In the genomic region with DNA sequence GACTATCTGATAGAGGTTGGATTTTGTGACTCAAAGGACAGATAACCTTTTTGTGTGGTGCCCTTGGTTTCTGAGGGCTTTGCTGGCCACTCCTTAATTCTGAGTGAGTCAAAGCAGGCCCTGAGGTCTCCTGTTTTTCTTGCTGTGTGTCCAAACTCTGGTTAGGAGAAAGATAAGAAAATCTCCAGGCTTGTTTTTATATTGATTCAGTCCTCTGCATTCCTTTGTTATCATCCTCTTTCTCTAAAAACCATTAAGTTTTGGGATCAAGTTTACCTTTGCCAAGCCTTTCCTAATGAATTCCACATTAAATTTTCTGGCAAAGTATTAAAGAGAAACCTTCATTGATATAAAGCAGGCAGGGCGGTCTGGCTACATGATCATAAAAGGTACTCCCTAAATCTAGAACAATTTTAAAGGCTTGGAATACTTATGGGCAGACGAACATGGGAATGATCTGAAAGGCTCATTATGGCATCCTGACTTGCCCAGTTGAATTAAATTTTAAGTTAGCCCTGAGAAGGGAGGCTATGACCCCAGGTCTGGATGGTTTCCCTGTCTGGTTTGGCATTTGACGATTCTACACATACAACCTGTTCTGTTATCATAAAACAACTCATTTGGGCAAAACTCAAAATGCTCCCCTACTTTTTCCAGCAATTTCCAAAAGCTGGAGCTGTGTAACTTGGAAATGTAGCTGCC, we compare ENCODE assay signal across 19 cellular contexts. TPM values are rescaled to one million over a fixed set of nuclear protein-coding genes. Genes with fewer than 3 reads are reported as not detected.
DNase-seq lines count a peak whose midpoint lies in the region; ATAC-seq and TF ChIP-seq lines count a peak whose summit lies in the region.
"Had no signal": no experiment of that assay in that cellular context is flagged by ENCODE, and none has a peak within 500 bp of the region (broad histone marks: within the 10 kb centered on the region; RNA-seq: fewer than 3 reads in every experiment).

No MANE protein-coding gene starts in this region.

- H3K27me3 ChIP-seq in GM23248 (replicated peaks; ENCODE audit: insufficient read depth): peaks cover 6% of the 10 kb centered on the region

- in situ Hi-C loops in GM23248 (cut with MboI): no loop called here

- no peak overlapping the region for H3K9ac ChIP-seq in GM23248

- H3K4me3 ChIP-seq in fibroblast of pulmonary artery (replicated peaks; ENCODE audit: low read depth, low read length) (no peak overlapping the region), GM23248 (no peak overlapping the region)

- H3K9me2 ChIP-seq in GM23248 (ENCODE audit: insufficient read depth): no peaks in the 10 kb centered on the region

- no peaks in the 10 kb centered on the region for H4K20me1 ChIP-seq in GM23248 (ENCODE audit: insufficient read depth)

- no peaks in the 10 kb centered on the region for H3K9me3 ChIP-seq in GM23248 (ENCODE audit: low read depth)

- H3K36me3 ChIP-seq in GM23248 (ENCODE audit: low read depth): no peaks in the 10 kb centered on the region

- TF ChIP-seq CTCF in fibroblast of pulmonary artery (IDR thresholded peaks at IDR 0.05; ENCODE audit: low read length, missing control alignments): no peak
- no peak for TF ChIP-seq CTCF in omental fat pad (IDR thresholded peaks at IDR 0.05)

- no peak overlapping the region for H2AFZ ChIP-seq in GM23248

- no peak overlapping the region for H3K27ac ChIP-seq in GM23248

- H3K79me2 ChIP-seq in GM23248 (ENCODE audit: insufficient read depth): no peaks in the 10 kb centered on the region

- no peaks in the 10 kb centered on the region for H3F3A ChIP-seq in GM23248 (ENCODE audit: insufficient read depth)

- no peak overlapping the region for H3K4me2 ChIP-seq in GM23248 (ENCODE audit: unreplicated experiment)

- WGBS in GM23248 (ENCODE audit: low coverage in 1 of 2, low lambda C conversion rate in 2 of 2, missing lambda C conversion rate in 2 of 2), 2 experiments: 51 to 60% methylated on average over 3 of the region's 3 CpGs

- ATAC-seq in omental fat pad (ENCODE audit: low FRiP score): peak; percentile 56
- no peak for ATAC-seq in HG03442 (IDR thresholded peaks at IDR 0.05; ENCODE audit: unreplicated experiment)
- no peak for ATAC-seq in GM18867 (IDR thresholded peaks at IDR 0.05; ENCODE audit: unreplicated experiment)
- ATAC-seq: HepG2 had no signal

- no peaks in the 10 kb centered on the region for H3K4me1 ChIP-seq in GM23248 (ENCODE audit: insufficient read depth)

- DNase-seq in EH (ENCODE audit: low read depth) (peak; percentile 16), amniotic epithelial cell (ENCODE audit: low read depth) (peak; percentile 71), fibroblast of pulmonary artery (ENCODE audit: low read depth) (peak; percentile 27), omental fat pad (ENCODE audit: low spot score) (no peak), GM23248 (no peak), NAMALWA (ENCODE audit: low spot score) (no peak)
- DNase-seq: CD4-positive, alpha-beta T cell; DND-41; H7; Karpas-422; NCI-H1930; NCI-H2171 treated with DMSO at 0.1 percent for 48 hours; NCI-H510A; NCI-H82; SIG-M5 had no signal

RNA-seq across cellular contexts. Expression of a gene that starts 20.8 kb away (rescaled TPM):
- total RNA-seq in omental fat pad: under 1 TPM in 1 of 4 donors, not detected in 3; under 0.01 TPM
- not detected in 2 replicates for total RNA-seq in GM23248 (2014; rRNA removed; shearing (Covaris generic))
- polyA plus RNA-seq in GM23248 (2016; fragmentation: Nextera tagmentation; extraction: Ambion mirVana): not detected in 2 replicates
- total RNA-seq: CD4-positive, alpha-beta T cell; RPMI7951 had no signal

RNA-seq across cellular contexts. Expression of a gene that starts 53.5 kb away (rescaled TPM):
- total RNA-seq in omental fat pad: 10 to 100 TPM in 1 of 4 donors, 1 to 10 TPM in 3; 5.4 to 10.9 (median 7.0) TPM
- total RNA-seq in GM23248 (2014; rRNA removed; shearing (Covaris generic)): 5.3 and 5.6 TPM in 2 replicates
- 6.8 and 8.5 TPM in 2 replicates for polyA plus RNA-seq in GM23248 (2016; fragmentation: Nextera tagmentation; extraction: Ambion mirVana)
- total RNA-seq: CD4-positive, alpha-beta T cell had no signal

Comparison
In these comparisons a context has a peak if more than half of its experiments do, and no peak if none do; other contexts are left out.
1. DNase-seq: peak in EH (single experiment), amniotic epithelial cell (single experiment) and fibroblast of pulmonary artery (single experiment); none in omental fat pad (single experiment), GM23248 (single experiment) and NAMALWA (single experiment).